ENCODE assay signal across 2 cellular contexts in genomic region chr4:24208691-24209090, GRCh38.
A peak's percentile ranks its signal among the peaks of the same experiment; 100 is the strongest.
TF ChIP-seq lines count a peak whose summit lies in the region.

No MANE protein-coding gene starts in this region.

TF ChIP-seq in IMR-90, 13 proteins besides CTCF, POLR2A, EP300 and RAD21:
- TF ChIP-seq MAFK (IDR thresholded peaks at IDR 0.05; ENCODE audit: low read depth, low read length) (peak; percentile 88), MAZ (IDR thresholded peaks at IDR 0.05; ENCODE audit: borderline replicate concordance, low read depth, low read length) (no peak)

TF ChIP-seq in HepG2, 621 proteins besides CTCF, POLR2A, EP300 and RAD21:
- no peak for TF ChIP-seq ZNF747 (CRISPR knock-in tag; IDR thresholded peaks at IDR 0.05; ENCODE audit: borderline replicate concordance)
- no peak for TF ChIP-seq MEIS2 (CRISPR knock-in tag; IDR thresholded peaks at IDR 0.05)
- no peak for TF ChIP-seq SNRNP70 (IDR thresholded peaks at IDR 0.05; ENCODE audit: low read depth, low read length)
- TF ChIP-seq ZNF3 (CRISPR knock-in tag; IDR thresholded peaks at IDR 0.05) = no peak
- TF ChIP-seq MAFK (conservative IDR thresholded peaks at IDR 0.05 in 1 of 2, IDR thresholded peaks at IDR 0.05 in 1 of 2; ENCODE audit: low read length in 2 of 2) = peak; percentile 85 to 91
- TF ChIP-seq SOX5 (CRISPR knock-in tag; IDR thresholded peaks at IDR 0.05; ENCODE audit: borderline replicate concordance) = no peak
- TF ChIP-seq ISX (CRISPR knock-in tag; conservative IDR thresholded peaks at IDR 0.05) = no peak
- TF ChIP-seq MAFF (IDR thresholded peaks at IDR 0.05; ENCODE audit: low read depth, low read length) = peak; percentile 86
- no peak for TF ChIP-seq HNF4A (CRISPR knock-in tag; IDR thresholded peaks at IDR 0.05)
- no peak for TF ChIP-seq ZNF501 (CRISPR knock-in tag; IDR thresholded peaks at IDR 0.05)
- TF ChIP-seq, protein P1, sequence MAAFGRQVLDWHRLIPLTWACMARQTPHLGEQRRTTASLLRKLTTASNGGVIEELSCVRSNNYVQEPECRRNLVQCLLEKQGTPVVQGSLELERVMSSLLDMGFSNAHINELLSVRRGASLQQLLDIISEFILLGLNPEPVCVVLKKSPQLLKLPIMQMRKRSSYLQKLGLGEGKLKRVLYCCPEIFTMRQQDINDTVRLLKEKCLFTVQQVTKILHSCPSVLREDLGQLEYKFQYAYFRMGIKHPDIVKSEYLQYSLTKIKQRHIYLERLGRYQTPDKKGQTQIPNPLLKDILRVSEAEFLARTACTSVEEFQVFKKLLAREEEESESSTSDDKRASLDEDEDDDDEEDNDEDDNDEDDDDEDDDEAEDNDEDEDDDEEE (CRISPR knock-in tag; IDR thresholded peaks at IDR 0.05) = no peak
- TF ChIP-seq SAP130 (CRISPR knock-in tag; IDR thresholded peaks at IDR 0.05; ENCODE audit: low read depth) = no peak
- TF ChIP-seq, protein P2, sequence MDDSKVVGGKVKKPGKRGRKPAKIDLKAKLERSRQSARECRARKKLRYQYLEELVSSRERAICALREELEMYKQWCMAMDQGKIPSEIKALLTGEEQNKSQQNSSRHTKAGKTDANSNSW (CRISPR knock-in tag; IDR thresholded peaks at IDR 0.05; ENCODE audit: borderline replicate concordance) = no peak
- TF ChIP-seq CREB3 (CRISPR knock-in tag; IDR thresholded peaks at IDR 0.05) = no peak
- no peak for TF ChIP-seq TEAD2 (CRISPR knock-in tag; IDR thresholded peaks at IDR 0.05)
